Comparison of ENCODE assay signal across 17 cellular contexts in genomic region chr5:131223751-131224386, GRCh38. TPM values are rescaled to one million over a fixed set of nuclear protein-coding genes. Genes with fewer than 3 reads are reported as not detected.
DNase-seq lines count a peak whose midpoint lies in the region; TF ChIP-seq lines count a peak whose summit lies in the region.
"Had no signal": no experiment of that assay in that cellular context is flagged by ENCODE, and none has a peak within 500 bp of the region (broad histone marks: within the 10 kb centered on the region; RNA-seq: fewer than 3 reads in every experiment).

No MANE protein-coding gene starts in this region.

- H3K4me3 ChIP-seq in GM08714 (ENCODE audit: low read length) (peak overlapping the region; percentile 86), Peyer's patch (no peak overlapping the region), spleen (no peak overlapping the region)

- peaks cover 9% of the 10 kb centered on the region for H3K4me1 Mint-ChIP-seq in HFFc6 (ENCODE audit: low read depth)
- H3K4me1 Mint-ChIP-seq in MCF 10A (ENCODE audit: insufficient read depth, unreplicated experiment), result peaks cover 11% of the 10 kb centered on the region

- H3K4me1 ChIP-seq in Peyer's patch (peaks cover 0 to 20% (median 5%) of the 10 kb centered on the region in 4 donors), spleen (peaks cover 9 to 59% (median 23%) of the 10 kb centered on the region in 6 donors)

- 77 to 89% (median 83%) methylated on average over 2 of the region's 2 CpGs for WGBS in spleen, 5 donors

- H3K9me3 Mint-ChIP-seq in HFFc6 (no peaks in the 10 kb centered on the region), MCF 10A (ENCODE audit: unreplicated experiment) (no peaks in the 10 kb centered on the region)
- H3K9me3 Mint-ChIP-seq: CD14-positive monocyte; T-helper 1 cell treated with Interleukin-12 subunit alpha and Interleukin-12 subunit beta and Interleukin-4 antibody, amounts not matched to agents 30 μg/mL and 1 μg/mL, for 36 hours had no signal

- peak overlapping the region in 3 of 4 donors; percentile 26 to 73 (median 72) for H3K27ac ChIP-seq in Peyer's patch
- H3K27ac ChIP-seq in spleen, result peak overlapping the region in 7 of 8 donors; percentile 15 to 77 (median 65)
- H3K27ac ChIP-seq: RWPE1 had no signal

- H3K27me3 Mint-ChIP-seq in HFFc6 (ENCODE audit: insufficient read depth), result peaks cover 3% of the 10 kb centered on the region; the same call in 1 of the 2 replicates
- H3K27me3 Mint-ChIP-seq in MCF 10A (ENCODE audit: insufficient read depth, unreplicated experiment), result no peaks in the 10 kb centered on the region

- TF ChIP-seq POLR2A in Peyer's patch (IDR thresholded peaks at IDR 0.05) (no peak), spleen (IDR thresholded peaks at IDR 0.05) (no peak)

- POLR2A ChIA-PET in MCF 10A (lab: Yijun Ruan, JAX), result no interaction called here

- H3K36me3 ChIP-seq in Peyer's patch, result no peaks in the 10 kb centered on the region
- no peaks in the 10 kb centered on the region for H3K36me3 ChIP-seq in spleen

- H3K27ac Mint-ChIP-seq in HFFc6 (no peak overlapping the region), MCF 10A (ENCODE audit: low read depth, unreplicated experiment) (no peak overlapping the region)
- H3K27ac Mint-ChIP-seq: T-helper 1 cell treated with Interleukin-12 subunit alpha and Interleukin-12 subunit beta and Interleukin-4 antibody, amounts not matched to agents 30 μg/mL and 1 μg/mL, for 36 hours had no signal

- no peaks in the 10 kb centered on the region for H3K36me3 Mint-ChIP-seq in HFFc6 (ENCODE audit: low read depth)
- H3K36me3 Mint-ChIP-seq in MCF 10A (ENCODE audit: insufficient read depth, unreplicated experiment), result no peaks in the 10 kb centered on the region

- DNase-seq in HFFc6 (peak; percentile 77), Peyer's patch (no peak), spleen (no peak), LoVo (ENCODE audit: low spot score) (no peak), cardiac septum (ENCODE audit: low spot score) (no peak), MCF 10A (ENCODE audit: unreplicated experiment) (no peak)
- DNase-seq: DMS79, NCI-H1417 treated with DMSO at 0.1 percent for 48 hours, NCI-H187 treated with DMSO at 0.1 percent for 48 hours, NCI-H226, NCI-H524, NCI-H82, PC-3 had no signal

- no peak overlapping the region for H3K4me3 Mint-ChIP-seq in HFFc6
- no peak overlapping the region for H3K4me3 Mint-ChIP-seq in MCF 10A (ENCODE audit: unreplicated experiment)
- H3K4me3 Mint-ChIP-seq: CD14-positive monocyte; T-helper 1 cell treated with Interleukin-12 subunit alpha and Interleukin-12 subunit beta and Interleukin-4 antibody, amounts not matched to agents 30 μg/mL and 1 μg/mL, for 36 hours had no signal

- intact Hi-C loops in spleen (cut with DNase I; ENCODE audit: low total_unique reads), result no loop called here
- intact Hi-C loops in cardiac septum (cut with DNase I), result no loop called here
- intact Hi-C loops in MCF 10A (cut with micrococcal nuclease), result no loop called here

- CTCF ChIA-PET in MCF 10A (lab: Yijun Ruan, JAX), result interaction anchor here (1.2 kb wide), 1 partner anchor 158 kb away, joined by 5 read pairs; no protein-coding TSS in a partner anchor

- TF ChIP-seq CTCF in HFFc6 (IDR thresholded peaks at IDR 0.05) (no peak), Peyer's patch (IDR thresholded peaks at IDR 0.05) (no peak), spleen (IDR thresholded peaks at IDR 0.05 in 8 of 11, conservative IDR thresholded peaks at IDR 0.05 in 3 of 11) (no peak), MCF 10A (IDR thresholded peaks at IDR 0.05; ENCODE audit: unreplicated experiment) (no peak)

- no peaks in the 10 kb centered on the region for H3K9me3 ChIP-seq in Peyer's patch
- H3K9me3 ChIP-seq in spleen, result no peaks in the 10 kb centered on the region

- H3K27me3 ChIP-seq in Peyer's patch (no peaks in the 10 kb centered on the region), spleen (replicated peaks in 1 of 7) (no peaks in the 10 kb centered on the region)

- no TSS peak for BruUV-seq in MCF 10A (replicated peaks; lab: Mats Ljungman, UMichigan)

RNA-seq across cellular contexts. Expression of gene CDC42SE2, which starts 40.0 kb away (rescaled TPM):
- total RNA-seq in HFFc6 (2021; fragmentation: NEBNext Ultra II Directional; extraction: Animal tissue kit (Norgen Biotek cat#: 25700)), result 10 to 100 TPM; 14.2 to 18.0 (median 16.4) TPM
- 100 to 1,000 TPM in 2 of 4 donors, 10 to 100 TPM in 2; 49.9 to 125 (median 91.4) TPM for total RNA-seq in Peyer's patch
- 100 to 1,000 TPM in 5 of 7 donors, 10 to 100 TPM in 2; 85.3 to 128 (median 113) TPM for total RNA-seq in spleen
- 10 to 100 TPM; 49.6 to 64.6 (median 56.7) TPM for polyA plus RNA-seq in spleen
- 8.6 TPM for total RNA-seq in cardiac septum
- 71.0 and 96.4 TPM in 2 replicates for total RNA-seq in MCF 10A (2022)

RNA-seq across cellular contexts. Expression of gene LYRM7, which starts 53.1 kb away (rescaled TPM):
- 10 to 100 TPM in 3 of 6 experiments, 1 to 10 TPM in 3; 8.1 to 10.9 (median 9.9) TPM for total RNA-seq in HFFc6 (2021; fragmentation: NEBNext Ultra II Directional; extraction: Animal tissue kit (Norgen Biotek cat#: 25700))
- total RNA-seq in Peyer's patch (1 to 10 TPM; 6.6 to 8.8 (median 7.9) TPM), spleen (10 to 100 TPM in 3 of 7 donors, 1 to 10 TPM in 4; 7.1 to 13.3 (median 9.4) TPM), cardiac septum (14.5 TPM), MCF 10A (2022) (18.2 and 21.6 TPM in 2 replicates)
- polyA plus RNA-seq in spleen, result 1 to 10 TPM; 3.2 to 5.5 (median 3.7) TPM

RNA-seq across cellular contexts. Expression of gene HINT1, which starts 58.8 kb away (rescaled TPM):
- 100 to 1,000 TPM; 231 to 251 (median 241) TPM for total RNA-seq in HFFc6 (2021; fragmentation: NEBNext Ultra II Directional; extraction: Animal tissue kit (Norgen Biotek cat#: 25700))
- 100 to 1,000 TPM; 198 to 422 (median 249) TPM for total RNA-seq in Peyer's patch
- total RNA-seq in spleen, result 100 to 1,000 TPM; 130 to 185 (median 155) TPM
- polyA plus RNA-seq in spleen, result 100 to 1,000 TPM; 298 to 424 (median 364) TPM
- 102 TPM for total RNA-seq in cardiac septum
- 444 and 575 TPM in 2 replicates for total RNA-seq in MCF 10A (2022)
